In genomic region chr6:163230901-163231300, GRCh38 we compare ENCODE assay signal across 18 cellular contexts.
"Had no signal": no experiment of that assay in that cellular context is flagged by ENCODE, and none has a peak within 500 bp of the region (broad histone marks: within the 10 kb centered on the region; RNA-seq: fewer than 3 reads in every experiment).

No MANE protein-coding gene starts in this region.

- H3K9me3 ChIP-seq: SK-N-SH had no signal

- ATAC-seq: K562 had no signal

- H3K4me3 ChIP-seq: K562 had no signal

- H3K27ac ChIP-seq: KMS-11 had no signal

- FAIRE-seq: RCC 7860 had no signal

- DNase-seq: Kasumi-1, NCI-H1092 treated with DMSO at 0.1 percent for 48 hours, NCI-H1436, NCI-H187, NCI-H2029, NCI-H2081 treated with DMSO at 0.1 percent for 48 hours, NCI-H2171, NCI-H226, NCI-H446, NCI-H510A, NCI-H524 treated with DMSO at 0.1 percent for 48 hours, NCI-H69, NCI-H774, SHP77, SK-N-SH had no signal
